ENCODE assay signal across 11 cellular contexts in genomic region chr16:17302213-17302612, GRCh38.
DNase-seq lines count a peak whose midpoint lies in the region; ATAC-seq and TF ChIP-seq lines count a peak whose summit lies in the region.
"Had no signal": no experiment of that assay in that cellular context is flagged by ENCODE, and none has a peak within 500 bp of the region (broad histone marks: within the 10 kb centered on the region; RNA-seq: fewer than 3 reads in every experiment).

No MANE protein-coding gene starts in this region.

- TF ChIP-seq CTCF in HL-60 (IDR thresholded peaks at IDR 0.05; ENCODE audit: insufficient read depth, low read length) (no peak), neutrophil (IDR thresholded peaks at IDR 0.05) (no peak), gastroesophageal sphincter (IDR thresholded peaks at IDR 0.05) (no peak)

- no peaks in the 10 kb centered on the region for H3K36me3 ChIP-seq in neutrophil
- no peaks in the 10 kb centered on the region for H3K36me3 ChIP-seq in gastroesophageal sphincter

- H3K4me1 ChIP-seq in neutrophil (ENCODE audit: control insufficient read depth in 1 of 2, insufficient read depth in 1 of 2, low read depth in 1 of 2, low read length in 1 of 2) (peaks cover 23 to 24% of the 10 kb centered on the region in 2 experiments), gastroesophageal sphincter (peaks cover 2 to 57% (median 13%) of the 10 kb centered on the region in 3 donors)

- H3K9me3 ChIP-seq in neutrophil (no peaks in the 10 kb centered on the region), gastroesophageal sphincter (no peaks in the 10 kb centered on the region)
- H3K9me3 ChIP-seq: mucosa of descending colon had no signal

- H3K27ac ChIP-seq in HL-60 (replicated peaks) (peak overlapping the region; percentile 50), neutrophil (peak overlapping the region; percentile 75), gastroesophageal sphincter (peak overlapping the region in 1 of 4 donors; percentile 96)
- H3K27ac ChIP-seq: RWPE1 had no signal

- no peak overlapping the region for H3K4me3 ChIP-seq in HL-60 (replicated peaks; ENCODE audit: insufficient read depth, low read length)
- peak overlapping the region in 1 of 2 experiments; percentile 28 for H3K4me3 ChIP-seq in neutrophil (ENCODE audit: low read depth in 1 of 2, low read length in 1 of 2)
- no peak overlapping the region for H3K4me3 ChIP-seq in gastroesophageal sphincter
- H3K4me3 ChIP-seq: mucosa of descending colon had no signal

- no peaks in the 10 kb centered on the region for H3K27me3 ChIP-seq in HL-60 (ENCODE audit: insufficient read depth, poor library complexity, severe bottlenecking)
- H3K27me3 ChIP-seq in neutrophil, result no peaks in the 10 kb centered on the region
- no peaks in the 10 kb centered on the region for H3K27me3 ChIP-seq in gastroesophageal sphincter

- DNase-seq in HL-60 (ENCODE audit: low read depth in 1 of 2, low spot score in 1 of 2), result peak; percentile 41 to 51
- DNase-seq in occipital lobe (lab: John Stamatoyannopoulos, UW), result no peak
- DNase-seq in superior temporal gyrus (ENCODE audit: extremely low spot score), result no peak
- DNase-seq: activated CD4-positive, alpha-beta memory T cell treated with anti-CD3 and anti-CD28 coated beads for 36 hours; NCI-H146 had no signal

- 82 to 91% methylated on average over 4 of the region's 4 CpGs for WGBS in gastroesophageal sphincter (ENCODE audit: low coverage in 1 of 2), 2 donors

- no peak for TF ChIP-seq EP300 in gastroesophageal sphincter (IDR thresholded peaks at IDR 0.05)

- TF ChIP-seq POLR2A in gastroesophageal sphincter (IDR thresholded peaks at IDR 0.05), result no peak

- ATAC-seq in GM18873 (IDR thresholded peaks at IDR 0.05; ENCODE audit: low FRiP score, unreplicated experiment) (peak; percentile 14), GM21576 (IDR thresholded peaks at IDR 0.05; ENCODE audit: unreplicated experiment) (peak; percentile 18), gastroesophageal sphincter (no peak)

Comparison
In these comparisons a context has a peak if more than half of its experiments do, and no peak if none do; other contexts are left out.
1. DNase-seq: peak in HL-60 (2 of 2); none in occipital lobe (single experiment) and superior temporal gyrus (single experiment).